In the genomic region with DNA sequence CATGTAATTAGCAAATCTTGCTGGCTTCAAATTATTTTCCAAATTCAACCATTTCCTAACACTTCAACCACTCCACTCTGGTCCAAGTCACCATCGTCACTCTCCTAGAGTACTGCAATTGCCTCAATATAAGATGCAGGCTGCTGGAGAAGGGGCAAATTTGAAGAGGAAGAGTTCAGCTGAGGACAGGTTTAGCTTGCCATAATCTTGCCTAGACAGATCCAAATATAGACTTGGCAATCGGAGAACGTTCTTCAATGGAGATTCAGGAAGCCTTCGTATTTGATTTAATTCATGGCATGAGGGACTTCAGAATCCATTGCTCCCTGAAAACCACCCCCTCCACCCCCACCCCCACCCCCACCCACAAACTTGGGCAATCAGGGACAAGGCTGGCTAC, we compare ENCODE assay signal across 39 cellular contexts. TPM values are rescaled to one million over a fixed set of nuclear protein-coding genes. Genes with fewer than 3 reads are reported as not detected.
"Had no signal": no experiment of that assay in that cellular context is flagged by ENCODE, and none has a peak within 500 bp of the region (broad histone marks: within the 10 kb centered on the region; RNA-seq: fewer than 3 reads in every experiment).

No MANE protein-coding gene starts in this region.

- DNase-seq: Karpas-422, Kasumi-1, KBM-7, KG1, MG63, MM.1S, MV-4-11, NCI-H1048, NCI-H1092, NCI-H1092 treated with DMSO at 0.1 percent for 48 hours, NCI-H1105, NCI-H1105 treated with DMSO at 0.1 percent for 48 hours, NCI-H1417, NCI-H1417 treated with DMSO at 0.1 percent for 48 hours, NCI-H1436, NCI-H1436 treated with DMSO at 0.1 percent for 48 hours, NCI-H146, NCI-H1694, NCI-H1694 treated with DMSO at 0.1 percent for 48 hours, NCI-H187, NCI-H187 treated with DMSO at 0.1 percent for 48 hours, NCI-H1930, NCI-H2029, NCI-H2029 treated with DMSO at 0.1 percent for 48 hours, NCI-H2081, NCI-H2081 treated with DMSO at 0.1 percent for 48 hours, NCI-H2107, NCI-H2171, NCI-H2171 treated with DMSO at 0.1 percent for 48 hours, NCI-H2227 treated with DMSO at 0.1 percent for 48 hours, NCI-H226, NCI-H345, NCI-H446, NCI-H446 treated with DMSO at 0.1 percent for 48 hours had no signal

- H3K36me3 ChIP-seq: MG63 had no signal

- H3K27me3 ChIP-seq: MG63 had no signal

- H3K4me2 ChIP-seq: KMS-11 had no signal

- H3K4me3 ChIP-seq: MG63 had no signal

- H3K27ac ChIP-seq: KMS-11 had no signal

RNA-seq across cellular contexts. Expression of gene KHDC1L, which starts 15.4 kb away (rescaled TPM):
- total RNA-seq: LHCN-M2, M059J, MCF 10A, NCI-H460 had no signal
